In the genomic region with DNA sequence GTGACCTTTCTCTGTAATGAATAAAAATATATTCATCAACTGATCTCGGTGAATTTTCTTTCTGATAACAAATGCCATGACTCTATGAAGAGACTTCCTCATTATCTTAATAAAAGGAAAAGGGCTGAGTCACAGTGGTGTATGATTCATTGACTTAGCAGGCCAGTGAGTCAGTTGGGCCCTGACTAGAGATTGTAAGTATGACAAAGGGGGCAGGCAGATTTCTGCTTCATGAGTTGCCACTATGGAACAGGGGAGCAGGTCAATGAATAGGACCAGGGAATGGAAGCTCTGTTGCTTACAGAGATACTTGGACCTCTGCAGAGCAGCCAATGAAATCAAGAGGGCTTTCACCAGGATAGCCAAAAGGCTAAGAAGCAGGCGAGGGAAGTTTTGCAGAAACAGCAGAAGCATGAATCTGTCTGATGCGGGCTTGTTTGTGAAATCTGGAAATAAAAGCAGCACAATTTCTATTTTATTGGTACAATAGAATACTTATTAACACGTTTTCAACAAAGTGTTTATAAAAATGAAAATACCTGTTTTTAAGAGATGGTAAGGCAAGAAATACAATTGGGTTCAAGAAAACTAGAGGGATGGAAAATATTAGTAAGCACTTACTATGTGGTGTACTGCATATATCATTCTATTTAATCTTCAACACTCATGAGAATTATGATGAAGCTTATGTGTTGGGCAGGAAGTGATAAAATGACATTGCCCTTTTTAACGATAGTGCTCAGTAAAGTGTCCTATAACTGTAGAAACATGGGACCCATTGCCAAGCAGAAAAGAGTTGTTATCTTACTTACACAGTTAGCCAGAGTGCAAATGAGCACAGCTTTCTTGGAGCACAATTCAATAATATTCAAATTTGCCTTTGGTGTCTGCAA, we compare ENCODE assay signal across 8 cellular contexts.
A peak's percentile ranks its signal among the peaks of the same experiment; 100 is the strongest.
DNase-seq lines count a peak whose midpoint lies in the region; ATAC-seq lines count a peak whose summit lies in the region.

No MANE protein-coding gene starts in this region.

- peaks cover 0 to 3% (median 0%) of the 10 kb centered on the region in 8 donors for H3K9me3 Mint-ChIP-seq in CD4-positive, alpha-beta memory T cell
- H3K9me3 Mint-ChIP-seq in activated CD4-positive, alpha-beta T cell treated with anti-CD3 and anti-CD28 coated beads, Interleukin-2, amount 10 ng/mL, durations not matched to agents 24 days and 14 days = peaks cover 4% of the 10 kb centered on the region

- no peaks in the 10 kb centered on the region for H3K36me3 ChIP-seq in HUES64 (ENCODE audit: insufficient read depth, low read length)
- no peaks in the 10 kb centered on the region for H3K36me3 ChIP-seq in mesenchymal stem cell (ENCODE audit: control insufficient read depth in 1 of 2, insufficient read depth in 2 of 2, low read depth in 1 of 2, low read length in 2 of 2)
- no peaks in the 10 kb centered on the region for H3K36me3 ChIP-seq in CD4-positive, alpha-beta memory T cell (ENCODE audit: insufficient read depth, low read length)

- 93% methylated on average over 2 of the region's 5 CpGs for WGBS in HUES64
- WGBS in mesenchymal stem cell = 23% methylated on average over 2 of the region's 5 CpGs

- H3K4me2 ChIP-seq in mesenchymal stem cell (ENCODE audit: low read length, poor library complexity, severe bottlenecking) = peak overlapping the region; percentile 21

- H2BK120ac ChIP-seq in mesenchymal stem cell (ENCODE audit: low read depth, low read length) = no peak overlapping the region

- H3K4me1 ChIP-seq in HUES64 (ENCODE audit: insufficient read depth, low read length) = peaks cover 16% of the 10 kb centered on the region
- H3K4me1 ChIP-seq in mesenchymal stem cell (ENCODE audit: control insufficient read depth, insufficient read depth, low read depth, low read length) = peaks cover 2% of the 10 kb centered on the region
- H3K4me1 ChIP-seq in CD4-positive, alpha-beta memory T cell (ENCODE audit: insufficient read depth, low read length) = no peaks in the 10 kb centered on the region

- no peaks in the 10 kb centered on the region for H3K79me1 ChIP-seq in mesenchymal stem cell (replicated peaks; ENCODE audit: low read length, poor library complexity, severe bottlenecking)

- H3K14ac ChIP-seq in mesenchymal stem cell (ENCODE audit: low read length in 2 of 2) = no peak overlapping the region

- intact Hi-C loops in CD4-positive, alpha-beta memory T cell (cut with micrococcal nuclease) = no loop called here
- intact Hi-C loops in activated CD4-positive, alpha-beta T cell treated with anti-CD3 and anti-CD28 coated beads, Interleukin-2, amount 10 ng/mL, durations not matched to agents 24 days and 14 days (cut with micrococcal nuclease) = no loop called here

- no peak overlapping the region for H2BK15ac ChIP-seq in mesenchymal stem cell (ENCODE audit: low read depth, poor library complexity, severe bottlenecking)

- H3K27me3 ChIP-seq in HUES64 (ENCODE audit: insufficient read depth, low read length) (no peaks in the 10 kb centered on the region), mesenchymal stem cell (ENCODE audit: control insufficient read depth in 1 of 2, insufficient read depth in 1 of 2, low read length in 2 of 2) (no peaks in the 10 kb centered on the region)
- no peaks in the 10 kb centered on the region for H3K27me3 ChIP-seq in CD4-positive, alpha-beta memory T cell (ENCODE audit: insufficient read depth, low read length)

- no peak overlapping the region for H3K4me3 Mint-ChIP-seq in CD4-positive, alpha-beta memory T cell
- H3K4me3 Mint-ChIP-seq in activated CD4-positive, alpha-beta T cell treated with anti-CD3 and anti-CD28 coated beads, Interleukin-2, amount 10 ng/mL, durations not matched to agents 24 days and 14 days = no peak overlapping the region

- no peak overlapping the region for H2BK12ac ChIP-seq in mesenchymal stem cell (ENCODE audit: low read length in 2 of 2)

- CTCF ChIA-PET in CD4-positive, alpha-beta memory T cell (lab: Charles Lee; ENCODE audit: partially characterized antibody) = no interaction called here

- peaks cover 4 to 5% of the 10 kb centered on the region in 2 donors for H3K27me3 Mint-ChIP-seq in CD4-positive, alpha-beta memory T cell
- H3K27me3 Mint-ChIP-seq in activated CD4-positive, alpha-beta T cell treated with anti-CD3 and anti-CD28 coated beads, Interleukin-2, amount 10 ng/mL, durations not matched to agents 24 days and 14 days = peaks cover 4% of the 10 kb centered on the region

- no peak overlapping the region for H4K8ac ChIP-seq in mesenchymal stem cell (ENCODE audit: low read length)

- H3K27ac ChIP-seq in HUES64 (ENCODE audit: low read depth, low read length) (peak overlapping the region; percentile 48), mesenchymal stem cell (ENCODE audit: low read length, poor library complexity, severe bottlenecking) (peak overlapping the region; percentile 79)
- no peak overlapping the region for H3K27ac ChIP-seq in CD4-positive, alpha-beta memory T cell (ENCODE audit: low read depth, low read length)

- no peaks in the 10 kb centered on the region for H3K4me1 Mint-ChIP-seq in CD4-positive, alpha-beta memory T cell
- peaks cover 11% of the 10 kb centered on the region for H3K4me1 Mint-ChIP-seq in activated CD4-positive, alpha-beta T cell treated with anti-CD3 and anti-CD28 coated beads, Interleukin-2, amount 10 ng/mL, durations not matched to agents 24 days and 14 days

- H2BK5ac ChIP-seq in mesenchymal stem cell (ENCODE audit: low read depth, low read length, poor library complexity, severe bottlenecking) = no peak overlapping the region

- no peak overlapping the region for H2AK5ac ChIP-seq in mesenchymal stem cell (ENCODE audit: low read length, severe bottlenecking)

- H2AFZ ChIP-seq in mesenchymal stem cell (ENCODE audit: low read depth, low read length) = no peak overlapping the region

- ATAC-seq in HG03196 (IDR thresholded peaks at IDR 0.05; ENCODE audit: unreplicated experiment) = no peak
- ATAC-seq in HG03135 (IDR thresholded peaks at IDR 0.05; ENCODE audit: unreplicated experiment) = no peak

- no peaks in the 10 kb centered on the region for H3K36me3 Mint-ChIP-seq in CD4-positive, alpha-beta memory T cell
- no peaks in the 10 kb centered on the region for H3K36me3 Mint-ChIP-seq in activated CD4-positive, alpha-beta T cell treated with anti-CD3 and anti-CD28 coated beads, Interleukin-2, amount 10 ng/mL, durations not matched to agents 24 days and 14 days (ENCODE audit: low read depth)

- POLR2A ChIA-PET in CD4-positive, alpha-beta memory T cell (lab: Charles Lee; ENCODE audit: partially characterized antibody) = no interaction called here

- no peak overlapping the region for H3K27ac Mint-ChIP-seq in CD4-positive, alpha-beta memory T cell
- no peak overlapping the region for H3K27ac Mint-ChIP-seq in activated CD4-positive, alpha-beta T cell treated with anti-CD3 and anti-CD28 coated beads, Interleukin-2, amount 10 ng/mL, durations not matched to agents 24 days and 14 days

- no peak overlapping the region for H4K91ac ChIP-seq in mesenchymal stem cell (ENCODE audit: low read length)

- H3K18ac ChIP-seq in mesenchymal stem cell (ENCODE audit: low read depth in 1 of 2, low read length in 2 of 2) = no peak overlapping the region

- H3K4ac ChIP-seq in mesenchymal stem cell (ENCODE audit: low read depth in 1 of 2, low read length in 2 of 2) = no peak overlapping the region

- DNase-seq in CMK (ENCODE audit: low read depth) (peak; percentile 48), amniotic epithelial cell (ENCODE audit: low read depth) (peak; percentile 95), mesenchymal stem cell (peak; percentile 92)
- DNase-seq in CD4-positive, alpha-beta memory T cell = no peak
- DNase-seq in activated CD4-positive, alpha-beta T cell treated with anti-CD3 and anti-CD28 coated beads, Interleukin-2, amount 10 ng/mL, durations not matched to agents 24 days and 14 days = no peak

- H3K9ac ChIP-seq in HUES64 (ENCODE audit: low read depth, low read length) (no peak overlapping the region), mesenchymal stem cell (ENCODE audit: low read length) (peak overlapping the region; percentile 52)

- H3K23ac ChIP-seq in mesenchymal stem cell (ENCODE audit: low read length in 2 of 2) = no peak overlapping the region

- H3K4me3 ChIP-seq in HUES64 (ENCODE audit: low read length) (no peak overlapping the region), mesenchymal stem cell (ENCODE audit: insufficient read depth in 1 of 2, low read depth in 1 of 2, low read length in 2 of 2) (no peak overlapping the region)
- H3K4me3 ChIP-seq in CD4-positive, alpha-beta memory T cell (ENCODE audit: low read length in 2 of 2) = no peak overlapping the region

- H3K9me3 ChIP-seq in HUES64 (ENCODE audit: insufficient read depth, low read depth, low read length) (no peaks in the 10 kb centered on the region), mesenchymal stem cell (ENCODE audit: control insufficient read depth, low read length) (no peaks in the 10 kb centered on the region)
- H3K9me3 ChIP-seq in CD4-positive, alpha-beta memory T cell (ENCODE audit: control insufficient read depth in 1 of 2, low read length in 2 of 2) = no peaks in the 10 kb centered on the region

Comparison
In these comparisons a context has a peak if more than half of its experiments do, and no peak if none do; other contexts are left out.
1. DNase-seq: peak in CMK (single experiment), amniotic epithelial cell (single experiment) and mesenchymal stem cell (single experiment); none in CD4-positive, alpha-beta memory T cell (0 of 5) and activated CD4-positive, alpha-beta T cell treated with anti-CD3 and anti-CD28 coated beads, Interleukin-2, amount 10 ng/mL, durations not matched to agents 24 days and 14 days (single experiment).